Comparison of ENCODE assay signal across 8 cellular contexts in genomic region chr10:5890519-5890878, GRCh38. TPM values are rescaled to one million over a fixed set of nuclear protein-coding genes. Genes with fewer than 3 reads are reported as not detected.
DNase-seq lines count a peak whose midpoint lies in the region; ATAC-seq and TF ChIP-seq lines count a peak whose summit lies in the region.

No MANE protein-coding gene starts in this region.

- peak; percentile 3 for ATAC-seq in GM18502 (IDR thresholded peaks at IDR 0.05; ENCODE audit: poor library complexity, unreplicated experiment)
- peak; percentile 1 for ATAC-seq in HG02588 (IDR thresholded peaks at IDR 0.05; ENCODE audit: unreplicated experiment)
- no peak for ATAC-seq in PC-3
- ATAC-seq in memory B cell (ENCODE audit: low read depth) = no peak

- 2 to 3% methylated on average over 13 to 19 of the region's 28 CpGs for WGBS in testis, 2 donors

- POLR2A ChIA-PET in PC-3 (lab: Charles Lee; ENCODE audit: unreplicated experiment) = interaction anchor here (0.6 to 0.9 kb wide), 5 partner anchors 42 to 306 kb away, joined by 3 to 22 read pairs (median 3); no protein-coding TSS in a partner anchor

- intact Hi-C loops in PC-3 (cut with micrococcal nuclease) (no loop called here), testis (cut with DNase I; ENCODE audit: low total_unique reads) (no loop called here), posterior vena cava (cut with DNase I) (no loop called here)

- TF ChIP-seq POLR2A in testis (IDR thresholded peaks at IDR 0.05) = no peak

- H3K4me1 Mint-ChIP-seq in memory B cell = peaks cover 48% of the 10 kb centered on the region

- DNase-seq in PC-3 (peak; percentile 1), cardiac fibroblast (ENCODE audit: low read depth in 2 of 2) (no peak), memory B cell (ENCODE audit: low spot score in 2 of 2) (no peak), testis (no peak), mesenteric fat pad (ENCODE audit: low spot score) (no peak), posterior vena cava (ENCODE audit: low spot score) (no peak)

- H4K20me1 ChIP-seq in PC-3 (ENCODE audit: low read length) = 0 out of 2 replicates have a peak, but pooled peaks cover 4% of the 10 kb centered on the region

- H3K36me3 ChIP-seq in PC-3 (ENCODE audit: low read depth, low read length) = no peaks in the 10 kb centered on the region
- no peaks in the 10 kb centered on the region for H3K36me3 ChIP-seq in testis (ENCODE audit: low read depth, missing control alignments)

- peak overlapping the region; percentile 91 for H3K4me3 Mint-ChIP-seq in memory B cell

- H3K27me3 Mint-ChIP-seq in memory B cell = no peaks in the 10 kb centered on the region

- H2AFZ ChIP-seq in PC-3 (ENCODE audit: low read length) = no peak overlapping the region

- no TSS peak for BruUV-seq in PC-3 (replicated peaks; lab: Mats Ljungman, UMichigan)

- H3F3A ChIP-seq in PC-3 (ENCODE audit: low read length, unreplicated experiment) = no peaks in the 10 kb centered on the region

- peak overlapping the region; percentile 92 for H3K4me2 ChIP-seq in PC-3 (ENCODE audit: low read length)

- H3K79me2 ChIP-seq in PC-3 (ENCODE audit: low read length) = peaks cover 41% of the 10 kb centered on the region

- H3K27ac ChIP-seq in PC-3 (ENCODE audit: low read length) (no peak overlapping the region), testis (peak overlapping the region; percentile 70 to 86)

- H3K27me3 ChIP-seq in PC-3 (ENCODE audit: low read length) (no peaks in the 10 kb centered on the region), testis (no peaks in the 10 kb centered on the region)

- peak overlapping the region; percentile 71 for H3K9ac ChIP-seq in PC-3 (ENCODE audit: low read length)

- H3K4me3 ChIP-seq in PC-3 (ENCODE audit: low read length) (peak overlapping the region; percentile 77), cardiac fibroblast (replicated peaks in 1 of 2; ENCODE audit: low read depth in 2 of 2, low read length in 2 of 2) (peak overlapping the region; percentile 86 to 87), testis (peak overlapping the region; percentile 82 to 96)

- no peaks in the 10 kb centered on the region for H3K9me2 ChIP-seq in PC-3 (replicated peaks; ENCODE audit: low read length)

- H3K9me3 ChIP-seq in PC-3 (ENCODE audit: low read length) (no peaks in the 10 kb centered on the region), testis (no peaks in the 10 kb centered on the region)

- CTCF ChIA-PET in PC-3 (lab: Charles Lee) = no interaction called here

- no peaks in the 10 kb centered on the region for H3K9me3 Mint-ChIP-seq in memory B cell

- no peak for TF ChIP-seq CTCF in PC-3 (conservative IDR thresholded peaks at IDR 0.05; ENCODE audit: low read depth, low read length)
- no peak for TF ChIP-seq CTCF in cardiac fibroblast (IDR thresholded peaks at IDR 0.05; ENCODE audit: low read depth, low read length)
- TF ChIP-seq CTCF in testis (IDR thresholded peaks at IDR 0.05) = no peak

- H3K4me1 ChIP-seq in PC-3 (ENCODE audit: insufficient read depth, low read length) (peaks cover 4% of the 10 kb centered on the region), testis (peaks cover 40% of the 10 kb centered on the region)

- peak overlapping the region; percentile 37 for H3K27ac Mint-ChIP-seq in memory B cell

- H3K36me3 Mint-ChIP-seq in memory B cell = peaks cover 6% of the 10 kb centered on the region

RNA-seq across cellular contexts. Expression of gene FBH1, which starts 0.5 kb away (rescaled TPM):
- total RNA-seq in PC-3 (2014; rRNA removed) (22.0 and 33.2 TPM in 2 replicates), testis (100 to 1,000 TPM; 174 to 203 TPM), mesenteric fat pad (80.4 TPM), posterior vena cava (10 to 100 TPM; 75.1 to 78.6 TPM)
- 91.6 TPM for polyA plus RNA-seq in testis (ENCODE audit: insufficient read depth, low read depth, low replicate concordance)

RNA-seq across cellular contexts. Expression of gene ANKRD16, which starts 0.8 kb away (rescaled TPM):
- total RNA-seq in PC-3 (2014; rRNA removed) (4.9 and 7.2 TPM in 2 replicates), testis (10 to 100 TPM; 30.3 to 32.1 TPM), mesenteric fat pad (4.8 TPM), posterior vena cava (1 to 10 TPM; 3.6 to 4.5 TPM)
- polyA plus RNA-seq in testis (ENCODE audit: insufficient read depth, low read depth, low replicate concordance) = 14.2 TPM

Comparison
In these comparisons a context has a peak if more than half of its experiments do, and no peak if none do; other contexts are left out.
1. ATAC-seq: peak in GM18502 (single experiment) and HG02588 (single experiment); none in PC-3 (single experiment) and memory B cell (single experiment).
2. Peak in every context shown above with its lines, with median percentiles within 50 percentile points of each other: H3K4me3 ChIP-seq.